In the genomic region with DNA sequence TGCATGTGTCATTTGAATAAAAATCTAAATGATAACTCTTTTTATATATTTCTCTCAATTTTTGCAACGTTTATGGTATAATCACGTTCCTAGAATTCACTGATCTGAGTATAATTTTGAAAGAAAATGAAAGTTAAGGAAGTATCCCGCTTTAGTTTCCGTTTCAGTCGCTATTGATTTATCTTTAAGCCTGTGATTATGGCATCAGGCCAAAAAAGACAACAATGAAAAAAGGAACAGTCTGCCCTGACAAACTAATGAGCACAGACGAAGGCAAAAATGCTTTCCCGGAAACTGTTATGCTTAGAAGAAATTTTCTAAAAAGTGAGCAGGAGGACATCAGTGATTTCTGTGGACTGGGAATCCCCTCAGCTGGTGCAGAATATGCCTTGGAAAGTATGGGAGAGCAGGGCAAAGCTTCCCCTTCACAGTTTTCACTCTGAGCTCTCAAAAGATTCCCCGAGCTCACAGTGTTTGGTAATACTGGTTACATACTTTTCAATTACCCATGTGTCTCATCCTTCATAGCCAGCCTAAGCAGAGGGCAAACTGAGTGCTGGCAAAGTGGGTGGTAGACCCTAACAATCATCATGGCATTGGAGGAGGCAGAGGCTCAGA, we compare ENCODE assay signal across 10 cellular contexts. TPM values are rescaled to one million over a fixed set of nuclear protein-coding genes. Genes with fewer than 3 reads are reported as not detected.
A peak's percentile ranks its signal among the peaks of the same experiment; 100 is the strongest.
DNase-seq lines count a peak whose midpoint lies in the region; ATAC-seq and TF ChIP-seq lines count a peak whose summit lies in the region.
"Had no signal": no experiment of that assay in that cellular context is flagged by ENCODE, and none has a peak within 500 bp of the region (broad histone marks: within the 10 kb centered on the region; RNA-seq: fewer than 3 reads in every experiment).

No MANE protein-coding gene starts in this region.

- DNase-seq in NCI-H2107 treated with DMSO at 0.1 percent for 48 hours (lab: John Stamatoyannopoulos, UW; ENCODE audit: unreplicated experiment) (peak; percentile 5), NCI-H2107 (lab: John Stamatoyannopoulos, UW) (no peak), RPMI7951 (ENCODE audit: low read depth) (peak; percentile 17), esophagus muscularis mucosa (ENCODE audit: extremely low spot score) (no peak), retinal pigment epithelial cell (ENCODE audit: low read depth) (no peak)
- no peak for DNase-seq in stimulated activated CD4-positive, alpha-beta T cell treated with anti-CD3 and anti-CD28 coated beads, Interleukin-1b, Interleukin-23, amount 100 ng/mL, for 48 hours

- TF ChIP-seq CTCF in esophagus muscularis mucosa (IDR thresholded peaks at IDR 0.05) (no peak), retinal pigment epithelial cell (conservative IDR thresholded peaks at IDR 0.05; ENCODE audit: low read depth, low read length) (no peak)

- peaks cover 0 to 10% (median 3%) of the 10 kb centered on the region in 4 donors for H3K4me1 ChIP-seq in esophagus muscularis mucosa

- no peaks in the 10 kb centered on the region for H3K27me3 ChIP-seq in esophagus muscularis mucosa

- 8% methylated on average over 8 of the region's 8 CpGs for WGBS in esophagus muscularis mucosa

- TF ChIP-seq POLR2A in esophagus muscularis mucosa (IDR thresholded peaks at IDR 0.05; ENCODE audit: low read depth): no peak

- H3K9me3 ChIP-seq in esophagus muscularis mucosa: no peaks in the 10 kb centered on the region
- H3K9me3 ChIP-seq: HAP-1 had no signal

- H3K4me3 ChIP-seq in esophagus muscularis mucosa (peak overlapping the region; percentile 24 to 48 (median 34)), retinal pigment epithelial cell (ENCODE audit: low read length) (peak overlapping the region; percentile 24)
- H3K4me3 ChIP-seq: HAP-1 had no signal

- intact Hi-C loops in esophagus muscularis mucosa (cut with DNase I): no loop called here

- TF ChIP-seq EP300 in esophagus muscularis mucosa (IDR thresholded peaks at IDR 0.05): no peak

- no peak for ATAC-seq in HG03354 (IDR thresholded peaks at IDR 0.05; ENCODE audit: poor library complexity, severe bottlenecking, unreplicated experiment)
- ATAC-seq in HG03469 (IDR thresholded peaks at IDR 0.05; ENCODE audit: unreplicated experiment): no peak

- H3K27ac ChIP-seq in esophagus muscularis mucosa (replicated peaks in 1 of 4): peak overlapping the region in 1 of 4 donors; percentile 24

- no peaks in the 10 kb centered on the region for H3K36me3 ChIP-seq in esophagus muscularis mucosa
- H3K36me3 ChIP-seq: HAP-1 had no signal

RNA-seq across cellular contexts. Expression of a gene that starts 5.1 kb away (rescaled TPM):
- total RNA-seq in RPMI7951 (2014; rRNA removed; shearing (Covaris generic)): 0.12 and 0.78 TPM in 2 replicates
- under 1 TPM in 1 of 4 donors, not detected in 3; 0.50 TPM for total RNA-seq in esophagus muscularis mucosa
- total RNA-seq: A172 had no signal

RNA-seq across cellular contexts. Expression of a gene that starts 7.5 kb away (rescaled TPM):
- 0.10 and 0.36 TPM in 2 replicates for total RNA-seq in RPMI7951 (2014; rRNA removed; shearing (Covaris generic))
- total RNA-seq in esophagus muscularis mucosa: not detected
- total RNA-seq: A172 had no signal

RNA-seq across cellular contexts. Expression of a gene that starts 21.0 kb away (rescaled TPM):
- not detected in 2 replicates for total RNA-seq in RPMI7951 (2014; rRNA removed; shearing (Covaris generic))
- total RNA-seq in esophagus muscularis mucosa: under 1 TPM in 3 of 4 donors, not detected in 1; 0.11 to 0.17 (median 0.13) TPM
- total RNA-seq: A172 had no signal

RNA-seq across cellular contexts. Expression of a gene that starts 37.6 kb away (rescaled TPM):
- total RNA-seq in RPMI7951 (2014; rRNA removed; shearing (Covaris generic)): 21.6 and 30.5 TPM in 2 replicates
- 10 to 100 TPM; 30.6 to 38.2 (median 35.7) TPM for total RNA-seq in esophagus muscularis mucosa

RNA-seq across cellular contexts. Expression of a gene that starts 46.2 kb away (rescaled TPM):
- 0.24 TPM in 1 of 2 replicates, not detected in the other for total RNA-seq in RPMI7951 (2014; rRNA removed; shearing (Covaris generic))
- 10 to 100 TPM in 1 of 4 donors, 1 to 10 TPM in 3; 5.8 to 17.8 (median 8.9) TPM for total RNA-seq in esophagus muscularis mucosa
- total RNA-seq: A172 had no signal

Comparison
In these comparisons a context has a peak if more than half of its experiments do, and no peak if none do; other contexts are left out.
1. DNase-seq: peak in NCI-H2107 treated with DMSO at 0.1 percent for 48 hours (single experiment) and RPMI7951 (single experiment); none in NCI-H2107 (single experiment), esophagus muscularis mucosa (single experiment), retinal pigment epithelial cell (single experiment) and stimulated activated CD4-positive, alpha-beta T cell treated with anti-CD3 and anti-CD28 coated beads, Interleukin-1b, Interleukin-23, amount 100 ng/mL, for 48 hours (single experiment).